In the genomic region with DNA sequence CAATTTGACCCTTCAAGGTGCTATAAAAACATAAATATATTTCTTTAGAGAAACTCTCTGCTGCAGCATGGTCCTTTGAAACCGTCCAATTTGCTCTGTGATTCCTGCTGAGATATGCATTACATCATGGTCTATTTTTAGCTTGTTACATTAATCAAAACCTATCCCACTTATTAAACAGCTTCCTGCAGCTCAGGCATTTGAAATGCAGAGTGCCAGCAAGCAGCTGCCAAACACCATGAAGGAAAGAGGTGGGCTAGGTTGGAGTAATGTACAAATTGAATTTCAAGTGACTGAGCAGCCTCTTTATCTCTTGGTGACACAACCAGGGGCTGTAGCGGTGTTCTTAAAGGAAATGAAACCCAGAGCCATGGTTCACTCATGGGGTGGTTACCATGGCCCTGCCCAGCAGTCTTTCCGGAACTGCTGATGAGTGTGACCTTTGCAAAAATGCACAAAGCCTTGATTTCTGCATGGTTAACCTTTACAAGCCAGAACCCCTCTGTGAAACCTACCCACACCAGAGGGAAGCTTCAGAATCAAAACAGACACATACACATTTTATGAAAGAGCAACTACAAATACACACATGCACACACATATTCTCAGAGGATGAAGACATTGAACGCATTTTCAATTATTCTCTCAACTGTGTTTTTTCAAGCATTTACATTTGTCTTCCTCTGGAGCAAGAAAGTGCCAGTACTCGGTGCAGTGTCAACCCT, we compare ENCODE assay signal across 8 cellular contexts.
DNase-seq lines count a peak whose midpoint lies in the region; ATAC-seq, FAIRE-seq and TF ChIP-seq lines count a peak whose summit lies in the region.

No MANE protein-coding gene starts in this region.

- peak; percentile 52 for DNase-seq in G401 (ENCODE audit: low spot score)
- DNase-seq in fibroblast of lung (ENCODE audit: low read depth in 2 of 2), result peak; percentile 38 to 86
- peak; percentile 8 for DNase-seq in urothelium cell line (ENCODE audit: low spot score)
- DNase-seq in ecto neural progenitor cell (ENCODE audit: low spot score), result no peak
- DNase-seq in SW 1271 (lab: John Stamatoyannopoulos, UW), result no peak

- ATAC-seq in GM19397 (IDR thresholded peaks at IDR 0.05; ENCODE audit: unreplicated experiment) (peak; percentile 100), HG03342 (IDR thresholded peaks at IDR 0.05; ENCODE audit: unreplicated experiment) (peak; percentile 99)

- TF ChIP-seq CTCF in OCI-LY3 (IDR thresholded peaks at IDR 0.05; ENCODE audit: low read depth, low read length), result no peak
- TF ChIP-seq CTCF in fibroblast of lung (conservative IDR thresholded peaks at IDR 0.05 in 1 of 2, IDR thresholded peaks at IDR 0.05 in 1 of 2; ENCODE audit: low read depth in 1 of 2, low read length in 2 of 2), result no peak

- H3K27ac ChIP-seq in OCI-LY3 (ENCODE audit: low read length) (peak overlapping the region; percentile 51), fibroblast of lung (ENCODE audit: insufficient read depth, low read length) (no peak overlapping the region)

- H4K20me1 ChIP-seq in OCI-LY3 (ENCODE audit: insufficient read depth, low read length) (no peaks in the 10 kb centered on the region), fibroblast of lung (ENCODE audit: control insufficient read depth, extremely low read depth, insufficient read depth, low read length) (no peaks in the 10 kb centered on the region)

- no peaks in the 10 kb centered on the region for H3K9me3 ChIP-seq in OCI-LY3 (ENCODE audit: insufficient read depth, low read length)
- no peaks in the 10 kb centered on the region for H3K9me3 ChIP-seq in fibroblast of lung (ENCODE audit: control insufficient read depth, insufficient read depth, low read depth, low read length)

- H2AFZ ChIP-seq in OCI-LY3 (ENCODE audit: low read depth, low read length) (peak overlapping the region; percentile 31; the same call in 1 of the 2 replicates), fibroblast of lung (ENCODE audit: low read length) (no peak overlapping the region)

- in situ Hi-C loops in G401 (cut with HindIII; ENCODE audit: low sequenced_read_pairs), result no loop called here

- no peaks in the 10 kb centered on the region for H3K36me3 ChIP-seq in OCI-LY3 (replicated peaks; ENCODE audit: low read depth, low read length)
- no peaks in the 10 kb centered on the region for H3K36me3 ChIP-seq in fibroblast of lung (ENCODE audit: control insufficient read depth, insufficient read depth, low read length)

- H3K27me3 ChIP-seq in OCI-LY3 (ENCODE audit: low read depth, low read length) (no peaks in the 10 kb centered on the region), fibroblast of lung (ENCODE audit: control insufficient read depth, insufficient read depth, low read length) (no peaks in the 10 kb centered on the region)

- H3K4me3 ChIP-seq in OCI-LY3 (ENCODE audit: low read length) (peak overlapping the region; percentile 19; the same call in 1 of the 2 replicates), fibroblast of lung (replicated peaks in 1 of 4; ENCODE audit: control extremely low read depth in 1 of 4, insufficient read depth in 1 of 4, low read depth in 3 of 4, low read length in 4 of 4) (no peak overlapping the region)

- H3K79me2 ChIP-seq in OCI-LY3 (ENCODE audit: low read length) (no peaks in the 10 kb centered on the region), fibroblast of lung (ENCODE audit: control insufficient read depth, insufficient read depth, low read length) (no peaks in the 10 kb centered on the region)

- H3K4me2 ChIP-seq in OCI-LY3 (ENCODE audit: low read length), result peak overlapping the region; percentile 66
- H3K4me2 ChIP-seq in fibroblast of lung (ENCODE audit: extremely low read depth, insufficient read depth, low read length), result no peak overlapping the region

- H3K4me1 ChIP-seq in OCI-LY3 (ENCODE audit: low read length) (peaks cover 19% of the 10 kb centered on the region), fibroblast of lung (ENCODE audit: control insufficient read depth, extremely low read depth, insufficient read depth, low read length) (peaks cover 8% of the 10 kb centered on the region)

- H3K9ac ChIP-seq in OCI-LY3 (ENCODE audit: low read length) (peak overlapping the region; percentile 21; the same call in 1 of the 2 replicates), fibroblast of lung (ENCODE audit: insufficient read depth, low read length) (no peak overlapping the region)

- no peak for FAIRE-seq in urothelium cell line (lab: Jason Lieb, UNC)

Comparison
In these comparisons a context has a peak if more than half of its experiments do, and no peak if none do; other contexts are left out.
1. DNase-seq: peak in G401 (single experiment), fibroblast of lung (2 of 2) and urothelium cell line (single experiment); none in ecto neural progenitor cell (single experiment) and SW 1271 (0 of 2).